ENCODE assay signal across 8 cellular contexts in the genomic region with DNA sequence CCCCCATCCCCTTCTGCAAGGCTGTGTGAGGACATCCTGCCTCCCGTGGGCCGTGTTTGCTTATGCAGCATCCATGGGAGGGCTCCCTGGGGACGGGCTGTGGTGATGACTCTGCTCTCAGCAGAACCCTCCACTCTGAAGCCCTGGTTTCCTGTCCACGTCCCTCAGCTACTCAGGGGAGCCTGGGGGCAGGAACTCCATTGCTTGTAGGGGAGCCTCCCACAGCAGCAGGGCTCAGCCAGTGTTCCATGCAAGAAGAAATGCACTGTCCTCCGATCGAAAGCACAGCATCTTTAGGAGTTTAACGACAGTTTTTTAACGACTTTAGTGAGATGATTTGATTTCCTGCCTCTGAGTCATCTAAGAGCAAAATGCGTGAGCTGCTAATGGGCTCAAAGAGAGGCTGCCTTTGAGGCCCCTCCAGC. TPM values are rescaled to one million over a fixed set of nuclear protein-coding genes. Genes with fewer than 3 reads are reported as not detected.
DNase-seq lines count a peak whose midpoint lies in the region; ATAC-seq, FAIRE-seq and TF ChIP-seq lines count a peak whose summit lies in the region.

No MANE protein-coding gene starts in this region.

- ATAC-seq in central memory CD8-positive, alpha-beta T cell (replicated peaks; ENCODE audit: extremely low read depth, poor library complexity, severe bottlenecking): peak; percentile 49
- ATAC-seq in gastroesophageal sphincter: no peak

- no peaks in the 10 kb centered on the region for H3K27me3 Mint-ChIP-seq in central memory CD8-positive, alpha-beta T cell

- H3K4me1 ChIP-seq in ascending aorta (no peaks in the 10 kb centered on the region), gastroesophageal sphincter (no peaks in the 10 kb centered on the region)

- H3K4me1 Mint-ChIP-seq in central memory CD8-positive, alpha-beta T cell: peaks cover 48% of the 10 kb centered on the region

- DNase-seq in AG08395 (ENCODE audit: low spot score) (peak; percentile 84), GM18507 (ENCODE audit: extremely low spot score, insufficient read length, low read depth) (peak; percentile 51), HTR-8/SVneo (ENCODE audit: insufficient read length, low spot score) (peak; percentile 37), AG08396 (ENCODE audit: low spot score) (no peak), ascending aorta (ENCODE audit: low spot score in 2 of 2) (no peak), NCI-H510A treated with DMSO at 0.1 percent for 48 hours (lab: John Stamatoyannopoulos, UW) (no peak)
- DNase-seq in central memory CD8-positive, alpha-beta T cell (ENCODE audit: low spot score in 2 of 2): no peak

- H3K27ac Mint-ChIP-seq in central memory CD8-positive, alpha-beta T cell (ENCODE audit: low read depth): peak overlapping the region; percentile 57

- WGBS in gastroesophageal sphincter (ENCODE audit: low coverage in 1 of 2), 2 donors: 36 to 60% methylated on average over 1 to 5 of the region's 9 CpGs

- TF ChIP-seq EP300 in gastroesophageal sphincter (IDR thresholded peaks at IDR 0.05): no peak

- H3K4me3 ChIP-seq in ascending aorta (no peak overlapping the region), gastroesophageal sphincter (no peak overlapping the region)

- H3K4me3 Mint-ChIP-seq in central memory CD8-positive, alpha-beta T cell: peak overlapping the region; percentile 29

- no peak for TF ChIP-seq POLR2A in gastroesophageal sphincter (IDR thresholded peaks at IDR 0.05)

- no peak for TF ChIP-seq CTCF in ascending aorta (IDR thresholded peaks at IDR 0.05)
- no peak for TF ChIP-seq CTCF in gastroesophageal sphincter (IDR thresholded peaks at IDR 0.05)

- H3K27me3 ChIP-seq in ascending aorta: no peaks in the 10 kb centered on the region
- peaks cover 19% of the 10 kb centered on the region for H3K27me3 ChIP-seq in gastroesophageal sphincter

- FAIRE-seq in GM18507 (lab: Jason Lieb, UNC): peak; percentile 12
- FAIRE-seq in HTR-8/SVneo (lab: Jason Lieb, UNC): no peak

- H3K36me3 Mint-ChIP-seq in central memory CD8-positive, alpha-beta T cell (ENCODE audit: insufficient read depth): peaks cover 38% of the 10 kb centered on the region

- H3K9me3 ChIP-seq in ascending aorta (no peaks in the 10 kb centered on the region), gastroesophageal sphincter (no peaks in the 10 kb centered on the region)

- no peaks in the 10 kb centered on the region for H3K9me3 Mint-ChIP-seq in central memory CD8-positive, alpha-beta T cell

- H3K36me3 ChIP-seq in ascending aorta (no peaks in the 10 kb centered on the region), gastroesophageal sphincter (peaks cover 0 to 12% of the 10 kb centered on the region in 2 donors)

- H3K27ac ChIP-seq in ascending aorta: no peak overlapping the region
- H3K27ac ChIP-seq in gastroesophageal sphincter: no peak overlapping the region

- intact Hi-C loops in ascending aorta (cut with DNase I): no loop called here

RNA-seq across cellular contexts. Expression of a gene that starts 8.3 kb away (rescaled TPM):
- total RNA-seq in ascending aorta (17.9 TPM), gastroesophageal sphincter (10 to 100 TPM; 10.9 to 12.6 (median 11.7) TPM)

RNA-seq across cellular contexts. Expression of a gene that starts 45.1 kb away (rescaled TPM):
- total RNA-seq in ascending aorta (8.2 TPM), gastroesophageal sphincter (1 to 10 TPM; 5.7 to 9.7 (median 6.2) TPM)

Comparison
In these comparisons a context has a peak if more than half of its experiments do, and no peak if none do; other contexts are left out.
1. DNase-seq: peak in AG08395 (single experiment), GM18507 (single experiment) and HTR-8/SVneo (single experiment); none in central memory CD8-positive, alpha-beta T cell (0 of 2), AG08396 (single experiment), ascending aorta (0 of 2) and NCI-H510A treated with DMSO at 0.1 percent for 48 hours (single experiment).